In the genomic region with DNA sequence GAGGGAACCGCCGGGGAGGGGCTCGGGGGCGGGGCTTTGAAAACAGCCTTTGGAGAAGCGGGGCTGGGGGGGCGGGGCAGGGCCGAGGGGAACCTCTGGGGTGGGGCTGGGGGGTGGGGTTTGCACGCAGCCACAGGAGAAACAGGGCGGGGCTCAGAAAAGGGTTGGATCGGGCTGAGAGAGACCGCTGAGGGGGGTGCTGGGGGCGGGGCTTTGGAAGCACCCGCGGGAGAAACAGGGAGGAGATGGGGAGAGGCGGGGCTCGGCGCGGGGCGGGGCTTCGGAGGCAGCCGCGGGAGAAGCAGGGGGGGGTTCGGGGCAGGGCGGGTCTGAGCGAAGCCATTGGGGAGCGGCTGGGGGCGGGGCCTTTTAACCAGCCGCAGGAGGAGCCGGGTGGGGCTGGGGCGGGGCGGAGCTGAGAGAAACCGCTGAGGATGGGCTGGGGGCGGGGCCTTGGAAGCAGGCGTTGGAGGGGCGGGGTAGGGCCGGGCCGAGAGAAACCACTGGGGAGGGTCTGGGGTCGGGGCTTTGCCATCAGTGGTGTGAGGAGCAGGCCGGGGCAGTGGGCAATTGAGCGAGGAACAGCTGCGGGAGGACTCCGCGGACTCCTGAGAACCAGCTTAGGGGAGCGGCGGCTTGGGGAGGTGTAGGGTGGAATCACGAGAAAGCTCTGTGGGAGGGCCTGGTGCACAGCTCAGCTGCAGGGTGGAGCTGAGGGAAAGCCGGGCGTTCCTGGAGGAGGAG, we compare ENCODE assay signal across 1 cellular context.
TF ChIP-seq lines count a peak whose summit lies in the region.

No MANE protein-coding gene starts in this region.

TF ChIP-seq in H1, 55 proteins besides CTCF, POLR2A, EP300 and RAD21:
- TF ChIP-seq PHF8 (conservative IDR thresholded peaks at IDR 0.05; ENCODE audit: low read depth, low read length) = 0 out of 2 replicates have a peak, but pooled peaks have one; percentile 16
- TF ChIP-seq, protein P1, sequence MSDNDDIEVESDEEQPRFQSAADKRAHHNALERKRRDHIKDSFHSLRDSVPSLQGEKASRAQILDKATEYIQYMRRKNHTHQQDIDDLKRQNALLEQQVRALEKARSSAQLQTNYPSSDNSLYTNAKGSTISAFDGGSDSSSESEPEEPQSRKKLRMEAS (IDR thresholded peaks at IDR 0.05) = no peak
